ENCODE assay signal across 8 cellular contexts in the genomic region with DNA sequence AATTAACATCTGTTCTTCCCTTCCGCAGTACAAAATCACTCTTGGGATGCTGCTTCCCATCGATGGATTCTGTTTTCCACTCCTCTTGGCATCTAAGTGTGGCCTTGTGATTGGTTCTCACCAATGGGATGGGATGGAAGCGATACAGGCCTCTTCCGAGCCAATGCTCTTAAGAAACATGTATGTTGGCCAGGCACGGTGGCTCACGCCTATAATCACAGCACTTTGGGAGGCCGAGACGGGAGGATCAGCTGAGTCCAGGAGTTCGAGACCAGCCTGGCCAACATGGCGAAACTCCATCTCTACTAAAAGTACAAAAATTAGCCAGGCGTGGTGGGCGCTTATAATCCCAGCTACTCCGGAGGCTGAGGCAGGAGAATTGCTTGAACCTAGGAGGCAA. TPM values are rescaled to one million over a fixed set of nuclear protein-coding genes. Genes with fewer than 3 reads are reported as not detected.
"Had no signal": no experiment of that assay in that cellular context is flagged by ENCODE, and none has a peak within 500 bp of the region (broad histone marks: within the 10 kb centered on the region; RNA-seq: fewer than 3 reads in every experiment).

No MANE protein-coding gene starts in this region.

RNA-seq across cellular contexts. Expression of a gene that starts 52.3 kb away (rescaled TPM):
- total RNA-seq: activated CD4-positive, alpha-beta T cell treated with anti-CD3 and anti-CD28 coated beads for 36 hours; activated CD4-positive, alpha-beta T cell treated with anti-CD3 and anti-CD28 coated beads, Interleukin-2, amount 10 ng/mL, durations not matched to agents 7 days and 5 days; activated naive CD4-positive, alpha-beta T cell treated with anti-CD3 and anti-CD28 coated beads, Interleukin-2, amount 50 U/mL, for 72 hours; activated T-cell treated with anti-CD3 and anti-CD28 coated beads, Interleukin-2, amount 50 U/mL, for 4 hours; RPMI7951; SJCRH30; WTC11 had no signal
- polyA plus RNA-seq: cardiac muscle cell had no signal
